Comparison of ENCODE assay signal across 18 cellular contexts in the genomic region with DNA sequence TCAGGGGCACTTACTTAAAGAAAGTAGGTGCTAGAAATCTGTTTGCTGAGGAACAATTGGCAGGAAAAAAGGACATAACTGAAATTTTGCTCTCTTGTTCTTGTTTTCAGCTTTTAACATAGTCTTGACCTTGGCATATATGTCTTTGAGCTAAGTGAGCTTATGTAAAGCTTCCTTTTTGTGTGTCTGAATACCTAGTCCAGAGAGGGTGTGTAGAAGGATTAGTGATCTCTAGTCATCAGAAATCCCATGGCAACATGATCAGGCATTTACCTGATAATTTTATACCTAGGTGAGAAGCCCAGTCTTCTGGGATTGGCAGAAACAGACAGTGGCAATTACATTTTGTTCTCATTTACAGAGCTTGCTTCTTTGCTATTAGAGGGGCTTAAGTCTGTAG.
A peak's percentile ranks its signal among the peaks of the same experiment; 100 is the strongest.
DNase-seq lines count a peak whose midpoint lies in the region; ATAC-seq, FAIRE-seq and TF ChIP-seq lines count a peak whose summit lies in the region.
"Had no signal": no experiment of that assay in that cellular context is flagged by ENCODE, and none has a peak within 500 bp of the region (broad histone marks: within the 10 kb centered on the region; RNA-seq: fewer than 3 reads in every experiment).

No MANE protein-coding gene starts in this region.

- H3K36me3 ChIP-seq in Karpas-422 (ENCODE audit: insufficient read depth, low read length) (peaks cover 4% of the 10 kb centered on the region; the same call in 1 of the 2 replicates), astrocyte (ENCODE audit: insufficient read depth, low read length) (no peaks in the 10 kb centered on the region), neural cell (ENCODE audit: insufficient read depth, low read length) (no peaks in the 10 kb centered on the region)
- H3K36me3 ChIP-seq: SJSA1 had no signal

- H3K4me3 ChIP-seq in Karpas-422 (ENCODE audit: low read length) (peak overlapping the region; percentile 41), astrocyte (ENCODE audit: insufficient read depth, low read depth, low read length) (no peak overlapping the region), neural cell (ENCODE audit: low read length) (peak overlapping the region; percentile 41)
- H3K4me3 ChIP-seq: GM23338, K562, SJSA1 had no signal

- peak overlapping the region; percentile 89 for H3K27ac ChIP-seq in Karpas-422 (ENCODE audit: low read length)
- peak overlapping the region; percentile 74 for H3K27ac ChIP-seq in astrocyte (ENCODE audit: low read depth, low read length)
- peak overlapping the region; percentile 82 for H3K27ac ChIP-seq in neural cell (ENCODE audit: low read length)
- H3K27ac ChIP-seq: SJSA1 had no signal

- no peaks in the 10 kb centered on the region for H3K79me2 ChIP-seq in Karpas-422 (ENCODE audit: low read length)
- H3K79me2 ChIP-seq in astrocyte (ENCODE audit: insufficient read depth, low read length), result no peaks in the 10 kb centered on the region
- H3K79me2 ChIP-seq in neural cell (replicated peaks; ENCODE audit: insufficient read depth, low read length), result no peaks in the 10 kb centered on the region

- H3K9ac ChIP-seq in Karpas-422 (ENCODE audit: low read length) (peak overlapping the region; percentile 58), astrocyte (ENCODE audit: low read length) (peak overlapping the region; percentile 30), neural cell (ENCODE audit: low read length) (peak overlapping the region; percentile 22)

- H3K27ac Mint-ChIP-seq in astrocyte (ENCODE audit: unreplicated experiment), result peak overlapping the region; percentile 85
- H3K27ac Mint-ChIP-seq: GM23338 had no signal

- no peaks in the 10 kb centered on the region for H3K9me3 Mint-ChIP-seq in astrocyte (ENCODE audit: unreplicated experiment)
- H3K9me3 Mint-ChIP-seq: CD8-positive, alpha-beta memory T cell; GM23338 had no signal

- no peak for TF ChIP-seq CTCF in astrocyte (IDR thresholded peaks at IDR 0.05; ENCODE audit: insufficient read depth, low read depth, low read length)
- TF ChIP-seq CTCF in neural cell (IDR thresholded peaks at IDR 0.05; ENCODE audit: poor library complexity, severe bottlenecking), result no peak

- H3K27me3 Mint-ChIP-seq in astrocyte (ENCODE audit: low read depth, unreplicated experiment), result no peaks in the 10 kb centered on the region

- DNase-seq in Karpas-422 (peak; percentile 66), astrocyte (ENCODE audit: low read depth) (no peak), Right ventricle myocardium inferior (ENCODE audit: missing footprints) (no peak)
- DNase-seq: C1 segment of cervical spinal cord; CD8-positive, alpha-beta memory T cell; DMS79; NCI-H187; NCI-H2107; NCI-H2227 treated with DMSO at 0.1 percent for 48 hours had no signal

- H4K20me1 ChIP-seq in Karpas-422 (ENCODE audit: insufficient read depth, low read depth, low read length), result no peaks in the 10 kb centered on the region
- H4K20me1 ChIP-seq in astrocyte (ENCODE audit: insufficient read depth, low read length), result no peaks in the 10 kb centered on the region
- no peaks in the 10 kb centered on the region for H4K20me1 ChIP-seq in neural cell (ENCODE audit: insufficient read depth)

- no peaks in the 10 kb centered on the region for H3K27me3 ChIP-seq in Karpas-422 (ENCODE audit: low read length)
- H3K27me3 ChIP-seq in astrocyte (ENCODE audit: insufficient read depth, low read length), result no peaks in the 10 kb centered on the region
- no peaks in the 10 kb centered on the region for H3K27me3 ChIP-seq in neural cell (ENCODE audit: insufficient read depth, low read depth, low read length)
- H3K27me3 ChIP-seq: SJSA1 had no signal

- ATAC-seq in esophagus mucosa (peak; percentile 52), Right ventricle myocardium inferior (no peak), GM21619 (IDR thresholded peaks at IDR 0.05; ENCODE audit: unreplicated experiment) (no peak), HG02623 (IDR thresholded peaks at IDR 0.05; ENCODE audit: unreplicated experiment) (no peak), GM18907 (IDR thresholded peaks at IDR 0.05; ENCODE audit: unreplicated experiment) (no peak)
- ATAC-seq: HCT116, K562 had no signal

- intact Hi-C loops in Right ventricle myocardium inferior (cut with DNase I), result no loop called here

- H3K4me3 Mint-ChIP-seq in astrocyte (ENCODE audit: unreplicated experiment), result peak overlapping the region; percentile 72
- H3K4me3 Mint-ChIP-seq: CD8-positive, alpha-beta memory T cell; GM23338 had no signal

- H3F3A ChIP-seq in neural cell (ENCODE audit: insufficient read depth, low read length, poor library complexity, severe bottlenecking), result no peaks in the 10 kb centered on the region

- H3K36me3 Mint-ChIP-seq in astrocyte (ENCODE audit: low read depth, unreplicated experiment), result no peaks in the 10 kb centered on the region
- H3K36me3 Mint-ChIP-seq: CD8-positive, alpha-beta memory T cell had no signal

- TF ChIP-seq EP300 in neural cell (conservative IDR thresholded peaks at IDR 0.05; ENCODE audit: poor library complexity, severe bottlenecking), result no peak

- H3K4me1 ChIP-seq in Karpas-422 (ENCODE audit: low read length) (peaks cover 74% of the 10 kb centered on the region), astrocyte (ENCODE audit: insufficient read depth, low read length) (peaks cover 28% of the 10 kb centered on the region)

- TF ChIP-seq RAD21 in neural cell (conservative IDR thresholded peaks at IDR 0.05), result no peak

- H3K9me2 ChIP-seq in Karpas-422 (replicated peaks; ENCODE audit: insufficient read depth, low read length), result no peaks in the 10 kb centered on the region
- no peaks in the 10 kb centered on the region for H3K9me2 ChIP-seq in neural cell (ENCODE audit: insufficient read depth, low read length)

- H2AFZ ChIP-seq in Karpas-422 (ENCODE audit: low read length), result peak overlapping the region; percentile 58
- H2AFZ ChIP-seq in astrocyte (ENCODE audit: low read depth, low read length), result no peak overlapping the region
- H2AFZ ChIP-seq in neural cell (ENCODE audit: low read depth, low read length), result no peak overlapping the region

- H3K4me2 ChIP-seq in Karpas-422 (ENCODE audit: low read depth, low read length, poor library complexity, severe bottlenecking), result peak overlapping the region; percentile 67
- peak overlapping the region; percentile 76 for H3K4me2 ChIP-seq in astrocyte (ENCODE audit: low read length)
- H3K4me2 ChIP-seq in neural cell (ENCODE audit: low read length), result peak overlapping the region; percentile 13
- H3K4me2 ChIP-seq: GM23338 had no signal

- peaks cover 33% of the 10 kb centered on the region for H3K4me1 Mint-ChIP-seq in astrocyte (ENCODE audit: low read depth, unreplicated experiment)
- H3K4me1 Mint-ChIP-seq: CD8-positive, alpha-beta memory T cell had no signal

- no peaks in the 10 kb centered on the region for H3K9me3 ChIP-seq in Karpas-422 (ENCODE audit: low read length)
- no peaks in the 10 kb centered on the region for H3K9me3 ChIP-seq in astrocyte (ENCODE audit: insufficient read depth, low read depth, low read length)
- H3K9me3 ChIP-seq in neural cell (ENCODE audit: low read length), result no peaks in the 10 kb centered on the region
- H3K9me3 ChIP-seq: SJSA1 had no signal

- FAIRE-seq in astrocyte (lab: Jason Lieb, UNC), result no peak
- FAIRE-seq: K562 had no signal

TF ChIP-seq in neural cell, 6 proteins besides CTCF, POLR2A, EP300 and RAD21:
- no peak for TF ChIP-seq TAF1 (IDR thresholded peaks at IDR 0.05; ENCODE audit: low read depth)
- TF ChIP-seq, protein P1, sequence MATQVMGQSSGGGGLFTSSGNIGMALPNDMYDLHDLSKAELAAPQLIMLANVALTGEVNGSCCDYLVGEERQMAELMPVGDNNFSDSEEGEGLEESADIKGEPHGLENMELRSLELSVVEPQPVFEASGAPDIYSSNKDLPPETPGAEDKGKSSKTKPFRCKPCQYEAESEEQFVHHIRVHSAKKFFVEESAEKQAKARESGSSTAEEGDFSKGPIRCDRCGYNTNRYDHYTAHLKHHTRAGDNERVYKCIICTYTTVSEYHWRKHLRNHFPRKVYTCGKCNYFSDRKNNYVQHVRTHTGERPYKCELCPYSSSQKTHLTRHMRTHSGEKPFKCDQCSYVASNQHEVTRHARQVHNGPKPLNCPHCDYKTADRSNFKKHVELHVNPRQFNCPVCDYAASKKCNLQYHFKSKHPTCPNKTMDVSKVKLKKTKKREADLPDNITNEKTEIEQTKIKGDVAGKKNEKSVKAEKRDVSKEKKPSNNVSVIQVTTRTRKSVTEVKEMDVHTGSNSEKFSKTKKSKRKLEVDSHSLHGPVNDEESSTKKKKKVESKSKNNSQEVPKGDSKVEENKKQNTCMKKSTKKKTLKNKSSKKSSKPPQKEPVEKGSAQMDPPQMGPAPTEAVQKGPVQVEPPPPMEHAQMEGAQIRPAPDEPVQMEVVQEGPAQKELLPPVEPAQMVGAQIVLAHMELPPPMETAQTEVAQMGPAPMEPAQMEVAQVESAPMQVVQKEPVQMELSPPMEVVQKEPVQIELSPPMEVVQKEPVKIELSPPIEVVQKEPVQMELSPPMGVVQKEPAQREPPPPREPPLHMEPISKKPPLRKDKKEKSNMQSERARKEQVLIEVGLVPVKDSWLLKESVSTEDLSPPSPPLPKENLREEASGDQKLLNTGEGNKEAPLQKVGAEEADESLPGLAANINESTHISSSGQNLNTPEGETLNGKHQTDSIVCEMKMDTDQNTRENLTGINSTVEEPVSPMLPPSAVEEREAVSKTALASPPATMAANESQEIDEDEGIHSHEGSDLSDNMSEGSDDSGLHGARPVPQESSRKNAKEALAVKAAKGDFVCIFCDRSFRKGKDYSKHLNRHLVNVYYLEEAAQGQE (IDR thresholded peaks at IDR 0.05; ENCODE audit: borderline replicate concordance), result peak; percentile 22

Comparison
In these comparisons a context has a peak if more than half of its experiments do, and no peak if none do; other contexts are left out.
1. H3K4me2 ChIP-seq: peak in every context shown above with its lines; median percentile 76 in astrocyte; 67 in Karpas-422; 13 in neural cell.